ENCODE assay signal across 9 cellular contexts in genomic region chr16:90046122-90046970, GRCh38. TPM values are rescaled to one million over a fixed set of nuclear protein-coding genes. Genes with fewer than 3 reads are reported as not detected.
DNase-seq lines count a peak whose midpoint lies in the region; ATAC-seq and TF ChIP-seq lines count a peak whose summit lies in the region.
"Had no signal": no experiment of that assay in that cellular context is flagged by ENCODE, and none has a peak within 500 bp of the region (broad histone marks: within the 10 kb centered on the region; RNA-seq: fewer than 3 reads in every experiment).

No MANE protein-coding gene starts in this region.

- CTCF ChIA-PET in activated CD4-positive, alpha-beta memory T cell treated with anti-CD3 and anti-CD28 coated beads for 36 hours (lab: Charles Lee), result interaction anchor here (0.5 kb wide), 1 partner anchor 98 kb away, joined by 3 read pairs; no protein-coding TSS in a partner anchor

- H3K27ac Mint-ChIP-seq in T-helper 17 cell, result no peak overlapping the region
- H3K27ac Mint-ChIP-seq in activated CD4-positive, alpha-beta memory T cell treated with anti-CD3 and anti-CD28 coated beads for 36 hours, result no peak overlapping the region

- peak; percentile 24 for DNase-seq in activated T-cell treated with anti-CD3 and anti-CD28 coated beads, Interleukin-2, amount 50 U/mL, for 1 hour
- DNase-seq in activated T-cell treated with anti-CD3 and anti-CD28 coated beads for 4 hours (no peak), T-helper 17 cell (no peak), thoracic aorta (ENCODE audit: low spot score) (no peak), lower leg skin (ENCODE audit: low spot score in 2 of 2) (no peak)
- DNase-seq in activated CD4-positive, alpha-beta memory T cell treated with anti-CD3 and anti-CD28 coated beads for 36 hours, result no peak
- DNase-seq in stimulated activated CD8-positive, alpha-beta memory T cell treated with anti-CD3 and anti-CD28 coated beads, Interleukin-4, amount 100 ng/mL, for 48 hours, result no peak

- H3K4me3 ChIP-seq in iPS-20b (ENCODE audit: low read length), result peak overlapping the region; percentile 70
- peak overlapping the region; percentile 76 for H3K4me3 ChIP-seq in thoracic aorta
- H3K4me3 ChIP-seq in lower leg skin (ENCODE audit: low read depth, poor library complexity, severe bottlenecking), result no peak overlapping the region

- no peaks in the 10 kb centered on the region for H3K9me3 Mint-ChIP-seq in activated CD4-positive, alpha-beta memory T cell treated with anti-CD3 and anti-CD28 coated beads for 36 hours

- no peak for TF ChIP-seq POLR2A in lower leg skin (IDR thresholded peaks at IDR 0.05)

- POLR2A ChIA-PET in activated CD4-positive, alpha-beta memory T cell treated with anti-CD3 and anti-CD28 coated beads for 36 hours (lab: Charles Lee), result no interaction called here

- H3K9me3 ChIP-seq in T-helper 17 cell (ENCODE audit: control insufficient read depth, low read length, poor library complexity, severe bottlenecking) (no peaks in the 10 kb centered on the region), iPS-20b (ENCODE audit: insufficient read depth, low read depth, low read length) (no peaks in the 10 kb centered on the region), thoracic aorta (no peaks in the 10 kb centered on the region)

- H3K36me3 Mint-ChIP-seq in T-helper 17 cell (ENCODE audit: low read depth), result no peaks in the 10 kb centered on the region
- peaks cover 6% of the 10 kb centered on the region for H3K36me3 Mint-ChIP-seq in activated CD4-positive, alpha-beta memory T cell treated with anti-CD3 and anti-CD28 coated beads for 36 hours

- H3K36me3 ChIP-seq in iPS-20b (ENCODE audit: insufficient read depth, low read depth, low read length) (peaks cover 20% of the 10 kb centered on the region; the same call in 1 of the 2 replicates), thoracic aorta (no peaks in the 10 kb centered on the region)

- H3K27me3 Mint-ChIP-seq in T-helper 17 cell, result peaks cover 18% of the 10 kb centered on the region
- peaks cover 5% of the 10 kb centered on the region for H3K27me3 Mint-ChIP-seq in activated CD4-positive, alpha-beta memory T cell treated with anti-CD3 and anti-CD28 coated beads for 36 hours

- H3K27me3 ChIP-seq in iPS-20b (ENCODE audit: insufficient read depth, low read length), result no peaks in the 10 kb centered on the region
- no peaks in the 10 kb centered on the region for H3K27me3 ChIP-seq in thoracic aorta (replicated peaks; ENCODE audit: insufficient read depth)

- no peaks in the 10 kb centered on the region for H3K4me1 ChIP-seq in iPS-20b (ENCODE audit: insufficient read depth, low read length)
- peaks cover 6 to 12% of the 10 kb centered on the region in 2 donors for H3K4me1 ChIP-seq in thoracic aorta (ENCODE audit: control insufficient read depth in 1 of 2, low read depth in 2 of 2)

- H3K27ac ChIP-seq in iPS-20b (ENCODE audit: low read length), result peak overlapping the region; percentile 37
- H3K27ac ChIP-seq in thoracic aorta, result no peak overlapping the region

- ATAC-seq in T-helper 17 cell, result no peak
- no peak for ATAC-seq in thoracic aorta (ENCODE audit: insufficient number of reproducible peaks, low FRiP score, low read depth)

- H3K9ac ChIP-seq in iPS-20b (ENCODE audit: low read depth, low read length), result peak overlapping the region; percentile 48; the same call in 1 of the 2 replicates

- TF ChIP-seq CTCF in thoracic aorta (IDR thresholded peaks at IDR 0.05) (no peak), lower leg skin (IDR thresholded peaks at IDR 0.05) (no peak)

- peak overlapping the region; percentile 52 for H3K4me3 Mint-ChIP-seq in T-helper 17 cell
- H3K4me3 Mint-ChIP-seq in activated CD4-positive, alpha-beta memory T cell treated with anti-CD3 and anti-CD28 coated beads for 36 hours, result no peak overlapping the region

- intact Hi-C loops in activated CD4-positive, alpha-beta memory T cell treated with anti-CD3 and anti-CD28 coated beads for 36 hours (cut with micrococcal nuclease), result no loop called here
- intact Hi-C loops in lower leg skin (cut with DNase I; ENCODE audit: low total_unique reads), result no loop called here

- peaks cover 4% of the 10 kb centered on the region for H3K4me1 Mint-ChIP-seq in T-helper 17 cell
- peaks cover 7% of the 10 kb centered on the region for H3K4me1 Mint-ChIP-seq in activated CD4-positive, alpha-beta memory T cell treated with anti-CD3 and anti-CD28 coated beads for 36 hours (ENCODE audit: low read depth)

- WGBS in lower leg skin, 2 donors, result 42 to 45% methylated on average over 22 to 23 of the region's 23 CpGs

RNA-seq across cellular contexts. Expression of gene DBNDD1, which starts 27.1 kb away (rescaled TPM):
- under 1 TPM; 0.47 to 0.92 TPM for total RNA-seq in T-helper 17 cell
- total RNA-seq in thoracic aorta, result 10 to 100 TPM in 1 of 2 donors, 1 to 10 TPM in 1; 8.7 to 19.9 TPM
- under 1 TPM; 0.81 to 0.94 TPM for total RNA-seq in activated CD4-positive, alpha-beta memory T cell treated with anti-CD3 and anti-CD28 coated beads for 36 hours
- total RNA-seq in lower leg skin, result 1 to 10 TPM; 2.3 to 8.8 (median 7.3) TPM

RNA-seq across cellular contexts. Expression of gene PRDM7, which starts 30.8 kb away (rescaled TPM):
- not detected for total RNA-seq in T-helper 17 cell
- total RNA-seq in thoracic aorta, result not detected
- not detected for total RNA-seq in activated CD4-positive, alpha-beta memory T cell treated with anti-CD3 and anti-CD28 coated beads for 36 hours
- not detected for total RNA-seq in lower leg skin
- total RNA-seq: Daoy had no signal
